8 cellular contexts compared by ENCODE assay signal in the genomic region with DNA sequence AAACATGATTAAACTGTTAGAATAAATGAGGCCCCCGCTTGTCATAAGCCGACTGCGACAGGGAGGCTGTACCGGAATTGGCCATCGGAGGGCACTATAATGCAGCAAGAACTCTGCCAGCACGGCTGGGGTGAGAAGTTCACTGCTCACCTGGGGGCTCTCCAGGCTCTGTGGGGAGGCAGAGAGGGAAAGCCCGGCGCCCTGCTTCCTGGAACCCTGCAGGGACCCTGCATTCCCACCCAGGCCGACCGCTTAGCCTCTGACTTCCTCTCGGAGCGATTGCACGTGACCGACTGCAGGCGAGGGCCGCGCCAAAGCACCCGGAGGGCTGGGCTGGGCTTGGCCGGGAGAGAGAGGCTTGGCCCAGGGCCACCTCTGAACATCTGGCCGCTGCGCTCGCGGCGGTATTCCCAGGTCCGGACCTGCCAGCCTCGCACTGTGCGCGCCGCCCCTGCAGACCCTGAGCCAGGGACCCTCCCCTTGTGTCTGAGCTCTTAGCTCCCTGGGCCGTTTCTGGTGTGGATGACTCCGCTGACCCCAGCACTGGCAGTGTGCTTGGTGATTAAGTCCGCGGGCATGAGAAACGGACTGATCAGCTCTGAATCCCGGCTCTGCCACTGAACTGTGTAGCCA. TPM values are rescaled to one million over a fixed set of nuclear protein-coding genes. Genes with fewer than 3 reads are reported as not detected.
DNase-seq lines count a peak whose midpoint lies in the region; ATAC-seq and TF ChIP-seq lines count a peak whose summit lies in the region.

No MANE protein-coding gene starts in this region.

- H3K27ac ChIP-seq in coronary artery = peak overlapping the region; percentile 48 to 64
- H3K27ac ChIP-seq in left lung = no peak overlapping the region

- H3K36me3 ChIP-seq in BE2C (no peaks in the 10 kb centered on the region), left lung (no peaks in the 10 kb centered on the region)

- H3K9me3 ChIP-seq in BE2C (no peaks in the 10 kb centered on the region), left lung (no peaks in the 10 kb centered on the region)

- H3K4me3 ChIP-seq in BE2C (ENCODE audit: low read depth, low read length) (peak overlapping the region; percentile 58), coronary artery (peak overlapping the region; percentile 78), left lung (peak overlapping the region; percentile 31 to 39)

- DNase-seq in BE2C (peak; percentile 88), GM19240 (ENCODE audit: insufficient read length, low spot score) (peak; percentile 58), NCI-H510A (lab: John Stamatoyannopoulos, UW) (peak; percentile 68), coronary artery (ENCODE audit: low spot score) (peak; percentile 82), left lung (peak; percentile 61 to 90)
- DNase-seq in activated CD4-positive, alpha-beta T cell treated with anti-CD3 and anti-CD28 coated beads for 4 hours = peak; percentile 79 to 87
- DNase-seq in stimulated activated CD4-positive, alpha-beta T cell treated with anti-CD3 and anti-CD28 coated beads, Interleukin-2, amount 100 ng/mL, for 4 hours (ENCODE audit: low read depth) = peak; percentile 75

- intact Hi-C loops in left lung (cut with DNase I) = no loop called here

- peak; percentile 92 for TF ChIP-seq CTCF in BE2C (IDR thresholded peaks at IDR 0.05; ENCODE audit: low read depth, low read length)
- peak; percentile 90 for TF ChIP-seq CTCF in coronary artery (IDR thresholded peaks at IDR 0.05)
- peak; percentile 80 to 88 for TF ChIP-seq CTCF in left lung (IDR thresholded peaks at IDR 0.05)

- H3K27me3 ChIP-seq in BE2C = no peaks in the 10 kb centered on the region
- H3K27me3 ChIP-seq in left lung = no peaks in the 10 kb centered on the region

- H3K4me1 ChIP-seq in BE2C (no peaks in the 10 kb centered on the region), left lung (peaks cover 0 to 5% of the 10 kb centered on the region in 2 donors)

- ATAC-seq in HG03439 (IDR thresholded peaks at IDR 0.05; ENCODE audit: unreplicated experiment) (peak; percentile 94), left lung (peak; percentile 98)

RNA-seq across cellular contexts. Expression of a gene that starts 26.2 kb away (rescaled TPM):
- polyA plus RNA-seq in BE2C (2012; ENCODE audit: insufficient read depth, insufficient read length, low read depth) = not detected
- total RNA-seq in left lung = not detected

Comparison
In these comparisons a context has a peak if more than half of its experiments do, and no peak if none do; other contexts are left out.
1. H3K27ac ChIP-seq: peak in coronary artery (2 of 2); none in left lung (0 of 2).
2. Peak in every context shown above with its lines, with median percentiles within 50 percentile points of each other: DNase-seq, H3K4me3 ChIP-seq and CTCF ChIP-seq.